ENCODE assay signal across 3 cellular contexts in the genomic region with DNA sequence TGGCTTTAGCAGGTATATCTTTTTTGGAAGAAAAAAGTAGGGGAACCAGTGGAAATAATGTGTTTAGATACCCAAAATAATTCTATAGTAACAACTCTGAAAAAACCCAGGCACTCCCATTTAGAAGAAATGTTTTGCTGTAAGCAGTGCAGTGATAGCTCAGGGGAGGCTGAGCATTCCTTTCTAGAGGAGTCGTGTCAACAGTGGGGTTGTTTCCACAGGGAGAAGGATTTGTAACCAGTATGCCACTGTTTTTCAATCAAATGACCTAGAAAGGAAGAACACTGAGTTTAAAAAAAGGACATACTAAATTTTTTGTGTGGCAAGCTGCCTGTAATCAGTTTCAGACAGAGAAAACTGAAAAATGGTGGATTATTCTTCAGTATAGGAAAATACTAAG.
TF ChIP-seq lines count a peak whose summit lies in the region.

No MANE protein-coding gene starts in this region.

TF ChIP-seq in A549, 52 proteins besides CTCF, POLR2A, EP300 and RAD21 (continued from another document):
- no peak for TF ChIP-seq NPAS2 (CRISPR knock-in tag; IDR thresholded peaks at IDR 0.05; ENCODE audit: borderline replicate concordance)
- TF ChIP-seq TP53 (CRISPR knock-in tag; IDR thresholded peaks at IDR 0.05) = no peak
- TF ChIP-seq RNF2 (IDR thresholded peaks at IDR 0.05; ENCODE audit: borderline replicate concordance, low read depth) = no peak
TF ChIP-seq in A549: peak in this region for 0.

TF ChIP-seq in GM23338, 12 proteins besides CTCF, POLR2A, EP300 and RAD21 (continued from another document and continues in another):
- TF ChIP-seq ZNF462 (CRISPR knock-in tag; IDR thresholded peaks at IDR 0.05) (no peak), EZH2 (IDR thresholded peaks at IDR 0.05; ENCODE audit: low read depth, unreplicated experiment) (no peak), STAT1 (IDR thresholded peaks at IDR 0.05; ENCODE audit: unreplicated experiment) (no peak), ZNF114 (CRISPR knock-in tag; IDR thresholded peaks at IDR 0.05) (no peak), NANOG (IDR thresholded peaks at IDR 0.05; ENCODE audit: borderline replicate concordance) (no peak), CREB1 (CRISPR knock-in tag; IDR thresholded peaks at IDR 0.05; ENCODE audit: low read depth) (no peak)
- TF ChIP-seq, protein P1, sequence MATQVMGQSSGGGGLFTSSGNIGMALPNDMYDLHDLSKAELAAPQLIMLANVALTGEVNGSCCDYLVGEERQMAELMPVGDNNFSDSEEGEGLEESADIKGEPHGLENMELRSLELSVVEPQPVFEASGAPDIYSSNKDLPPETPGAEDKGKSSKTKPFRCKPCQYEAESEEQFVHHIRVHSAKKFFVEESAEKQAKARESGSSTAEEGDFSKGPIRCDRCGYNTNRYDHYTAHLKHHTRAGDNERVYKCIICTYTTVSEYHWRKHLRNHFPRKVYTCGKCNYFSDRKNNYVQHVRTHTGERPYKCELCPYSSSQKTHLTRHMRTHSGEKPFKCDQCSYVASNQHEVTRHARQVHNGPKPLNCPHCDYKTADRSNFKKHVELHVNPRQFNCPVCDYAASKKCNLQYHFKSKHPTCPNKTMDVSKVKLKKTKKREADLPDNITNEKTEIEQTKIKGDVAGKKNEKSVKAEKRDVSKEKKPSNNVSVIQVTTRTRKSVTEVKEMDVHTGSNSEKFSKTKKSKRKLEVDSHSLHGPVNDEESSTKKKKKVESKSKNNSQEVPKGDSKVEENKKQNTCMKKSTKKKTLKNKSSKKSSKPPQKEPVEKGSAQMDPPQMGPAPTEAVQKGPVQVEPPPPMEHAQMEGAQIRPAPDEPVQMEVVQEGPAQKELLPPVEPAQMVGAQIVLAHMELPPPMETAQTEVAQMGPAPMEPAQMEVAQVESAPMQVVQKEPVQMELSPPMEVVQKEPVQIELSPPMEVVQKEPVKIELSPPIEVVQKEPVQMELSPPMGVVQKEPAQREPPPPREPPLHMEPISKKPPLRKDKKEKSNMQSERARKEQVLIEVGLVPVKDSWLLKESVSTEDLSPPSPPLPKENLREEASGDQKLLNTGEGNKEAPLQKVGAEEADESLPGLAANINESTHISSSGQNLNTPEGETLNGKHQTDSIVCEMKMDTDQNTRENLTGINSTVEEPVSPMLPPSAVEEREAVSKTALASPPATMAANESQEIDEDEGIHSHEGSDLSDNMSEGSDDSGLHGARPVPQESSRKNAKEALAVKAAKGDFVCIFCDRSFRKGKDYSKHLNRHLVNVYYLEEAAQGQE (IDR thresholded peaks at IDR 0.05; ENCODE audit: unreplicated experiment) = no peak
- TF ChIP-seq, protein P2, sequence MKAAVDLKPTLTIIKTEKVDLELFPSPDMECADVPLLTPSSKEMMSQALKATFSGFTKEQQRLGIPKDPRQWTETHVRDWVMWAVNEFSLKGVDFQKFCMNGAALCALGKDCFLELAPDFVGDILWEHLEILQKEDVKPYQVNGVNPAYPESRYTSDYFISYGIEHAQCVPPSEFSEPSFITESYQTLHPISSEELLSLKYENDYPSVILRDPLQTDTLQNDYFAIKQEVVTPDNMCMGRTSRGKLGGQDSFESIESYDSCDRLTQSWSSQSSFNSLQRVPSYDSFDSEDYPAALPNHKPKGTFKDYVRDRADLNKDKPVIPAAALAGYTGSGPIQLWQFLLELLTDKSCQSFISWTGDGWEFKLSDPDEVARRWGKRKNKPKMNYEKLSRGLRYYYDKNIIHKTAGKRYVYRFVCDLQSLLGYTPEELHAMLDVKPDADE (IDR thresholded peaks at IDR 0.05) = no peak

TF ChIP-seq in liver, 16 proteins besides CTCF, POLR2A, EP300 and RAD21:
- TF ChIP-seq, protein P3, sequence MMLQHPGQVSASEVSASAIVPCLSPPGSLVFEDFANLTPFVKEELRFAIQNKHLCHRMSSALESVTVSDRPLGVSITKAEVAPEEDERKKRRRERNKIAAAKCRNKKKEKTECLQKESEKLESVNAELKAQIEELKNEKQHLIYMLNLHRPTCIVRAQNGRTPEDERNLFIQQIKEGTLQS (IDR thresholded peaks at IDR 0.05) = no peak
- TF ChIP-seq TAF1 (conservative IDR thresholded peaks at IDR 0.05) = no peak
- no peak for TF ChIP-seq JUND (IDR thresholded peaks at IDR 0.05)
- TF ChIP-seq, protein P4, sequence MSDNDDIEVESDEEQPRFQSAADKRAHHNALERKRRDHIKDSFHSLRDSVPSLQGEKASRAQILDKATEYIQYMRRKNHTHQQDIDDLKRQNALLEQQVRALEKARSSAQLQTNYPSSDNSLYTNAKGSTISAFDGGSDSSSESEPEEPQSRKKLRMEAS (IDR thresholded peaks at IDR 0.05) = no peak
